ENCODE assay signal across 32 cellular contexts in the genomic region with DNA sequence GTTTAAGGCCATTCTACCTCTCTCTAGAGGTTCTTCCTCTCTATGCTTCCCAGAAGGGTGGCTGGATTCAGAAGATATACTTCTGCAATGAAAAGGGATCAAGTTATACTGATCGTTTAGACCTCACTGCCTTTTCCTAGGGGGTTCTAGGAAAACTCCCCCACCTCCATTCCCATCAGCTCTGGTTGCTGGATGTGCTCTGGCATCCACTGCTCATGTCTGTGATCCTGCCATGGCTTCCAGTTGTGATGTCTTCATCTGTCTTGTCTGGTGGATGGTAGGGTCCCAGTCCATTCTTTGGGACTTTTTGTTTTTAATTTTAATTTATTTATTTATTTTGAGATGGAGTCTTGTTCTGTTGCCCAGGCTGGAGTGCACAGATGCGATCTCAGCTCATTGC.
DNase-seq lines count a peak whose midpoint lies in the region; ATAC-seq, FAIRE-seq and TF ChIP-seq lines count a peak whose summit lies in the region.
"Had no signal": no experiment of that assay in that cellular context is flagged by ENCODE, and none has a peak within 500 bp of the region (broad histone marks: within the 10 kb centered on the region; RNA-seq: fewer than 3 reads in every experiment).

No MANE protein-coding gene starts in this region.

- no peaks in the 10 kb centered on the region for H3K9me1 ChIP-seq in K562 (ENCODE audit: control insufficient read depth, insufficient read depth, low read length)

- H3K4me3 ChIP-seq in GM12878 (no peak overlapping the region), K562 (no peak overlapping the region), testis (no peak overlapping the region)
- H3K4me3 ChIP-seq: A549; BLaER1; BLaER1 treated with 17β-estradiol and CSF1 and Interleukin-3, amounts not matched to agents 10 nM and 100 nM had no signal

- BruUV-seq in GM12878 (replicated peaks; lab: Mats Ljungman, UMichigan), result no TSS peak
- BruUV-seq in K562 (replicated peaks; lab: Mats Ljungman, UMichigan), result no TSS peak

- H3K27ac ChIP-seq in GM12878 (ENCODE audit: control insufficient read depth, insufficient read depth) (no peak overlapping the region), K562 (ENCODE audit: extremely low read depth, low read depth, low read length) (no peak overlapping the region), testis (no peak overlapping the region)
- H3K27ac ChIP-seq: 22Rv1; A549; BLaER1; BLaER1 treated with 17β-estradiol and CSF1 and Interleukin-3, amounts not matched to agents 10 nM and 100 nM; C4-2B had no signal

- H4K20me1 ChIP-seq in GM12878 (ENCODE audit: control insufficient read depth, insufficient read depth) (no peaks in the 10 kb centered on the region), K562 (replicated peaks; ENCODE audit: control insufficient read depth, insufficient read depth, low read length) (no peaks in the 10 kb centered on the region)
- H4K20me1 ChIP-seq: BLaER1; BLaER1 treated with 17β-estradiol and CSF1 and Interleukin-3, amounts not matched to agents 10 nM and 100 nM had no signal

- TF ChIP-seq RAD21 in GM12878 (IDR thresholded peaks at IDR 0.05; ENCODE audit: insufficient read depth, low read depth, low read length), result no peak
- no peak for TF ChIP-seq RAD21 in K562 (CRISPR knock-in tag; conservative IDR thresholded peaks at IDR 0.05 in 1 of 2, IDR thresholded peaks at IDR 0.05 in 1 of 2)

- TF ChIP-seq CTCF in GM12878 (IDR thresholded peaks at IDR 0.05 in 2 of 3, conservative IDR thresholded peaks at IDR 0.05 in 1 of 3; ENCODE audit: control insufficient read depth in 2 of 3, extremely low read depth in 1 of 3, insufficient read depth in 1 of 3, low read depth in 3 of 3, low read length in 3 of 3), result no peak
- no peak for TF ChIP-seq CTCF in K562 (IDR thresholded peaks at IDR 0.05 in 2 of 3, conservative IDR thresholded peaks at IDR 0.05 in 1 of 3; ENCODE audit: insufficient read depth in 2 of 3, low read depth in 1 of 3, low read length in 3 of 3)
- TF ChIP-seq CTCF in testis (IDR thresholded peaks at IDR 0.05), result no peak

- H2AFZ ChIP-seq in GM12878 (ENCODE audit: control insufficient read depth, low read depth, low read length), result no peak overlapping the region
- H2AFZ ChIP-seq in K562 (ENCODE audit: low read depth, low read length), result no peak overlapping the region

- ATAC-seq in GM12878 (no peak), K562 (no peak), GM18868 (IDR thresholded peaks at IDR 0.05; ENCODE audit: unreplicated experiment) (no peak), GM18870 (IDR thresholded peaks at IDR 0.05; ENCODE audit: unreplicated experiment) (no peak)
- ATAC-seq: A549; CD8-positive, alpha-beta T cell had no signal

- TF ChIP-seq EP300 in GM12878 (IDR thresholded peaks at IDR 0.05; ENCODE audit: borderline replicate concordance in 1 of 2, control insufficient read depth in 1 of 2, low read depth in 2 of 2, low read length in 2 of 2) (no peak), K562 (IDR thresholded peaks at IDR 0.05; ENCODE audit: low read length) (no peak)

- CTCF ChIA-PET in GM12878 (lab: Yijun Ruan, JAX) (interaction anchor here (1.4 to 2.9 kb wide), 3 partner anchors 7 to 24 kb away, joined by 3 to 15 read pairs (median 7); no protein-coding TSS in a partner anchor), K562 (lab: Yijun Ruan, JAX; ENCODE audit: low intra/inter-chr PET ratio) (no interaction called here)

- SMC1A ChIA-PET in GM12878 (lab: Charles Lee; ENCODE audit: uncharacterized antibody, unreplicated experiment), result interaction anchor here (1.0 to 1.2 kb wide), 2 partner anchors 103 to 139 kb away, joined by 3 read pairs; no protein-coding TSS in a partner anchor

- H3K4me2 ChIP-seq in GM12878 (ENCODE audit: control insufficient read depth, insufficient read depth) (no peak overlapping the region), K562 (ENCODE audit: insufficient read depth, low read length) (no peak overlapping the region)
- H3K4me2 ChIP-seq: A549, BLaER1 had no signal

- 0% methylated on average over 2 of the region's 2 CpGs for WGBS in GM12878 (ENCODE audit: insufficient coverage, insufficient replicate concordance, low lambda C conversion rate, missing lambda C conversion rate)
- WGBS in K562 (ENCODE audit: insufficient coverage, low coverage, missing lambda C conversion rate), result 5% methylated on average over 2 of the region's 2 CpGs
- WGBS in testis, 2 donors, result 80 to 84% methylated on average over 2 of the region's 2 CpGs

- H3K9me3 ChIP-seq in GM12878 (replicated peaks; ENCODE audit: control insufficient read depth, insufficient read depth, low read length) (no peaks in the 10 kb centered on the region), K562 (replicated peaks; ENCODE audit: control insufficient read depth, insufficient read depth, low read depth, low read length) (no peaks in the 10 kb centered on the region), testis (no peaks in the 10 kb centered on the region)
- H3K9me3 ChIP-seq: A549; BE2C; BLaER1; BLaER1 treated with 17β-estradiol and CSF1 and Interleukin-3, amounts not matched to agents 10 nM and 100 nM; Caco-2 had no signal

- H3K27me3 ChIP-seq in GM12878 (replicated peaks in 1 of 2; ENCODE audit: control insufficient read depth in 2 of 2, insufficient read depth in 2 of 2, low read length in 1 of 2) (no peaks in the 10 kb centered on the region), K562 (ENCODE audit: control insufficient read depth in 2 of 2, insufficient read depth in 2 of 2, low read length in 2 of 2) (no peaks in the 10 kb centered on the region), testis (no peaks in the 10 kb centered on the region)
- H3K27me3 ChIP-seq: BE2C; BLaER1; BLaER1 treated with 17β-estradiol and CSF1 and Interleukin-3, amounts not matched to agents 10 nM and 100 nM had no signal

- H3K79me2 ChIP-seq in GM12878 (ENCODE audit: control insufficient read depth, insufficient read depth, low read length) (no peaks in the 10 kb centered on the region), K562 (ENCODE audit: control insufficient read depth, insufficient read depth, low read length) (no peaks in the 10 kb centered on the region)

- no peak for FAIRE-seq in GM12878 (lab: Jason Lieb, UNC)
- no peak for FAIRE-seq in K562 (lab: Jason Lieb, UNC)
- FAIRE-seq: A204.1, A549, D721Med had no signal

- POLR2A ChIA-PET in GM12878 (lab: Charles Lee), result interaction anchor here (0.7 kb wide), 1 partner anchor 278 kb away, joined by 3 read pairs; no protein-coding TSS in a partner anchor
- POLR2A ChIA-PET in K562 (lab: Yijun Ruan, JAX), result interaction anchor here (0.7 kb wide), 1 partner anchor 39 kb away, joined by 4 read pairs; no protein-coding TSS in a partner anchor

- intact Hi-C loops in GM12878 (cut with micrococcal nuclease; ENCODE audit: unreplicated experiment), result no loop called here
- intact Hi-C loops in K562 (cut with micrococcal nuclease), result no loop called here
- intact Hi-C loops in testis (cut with DNase I; ENCODE audit: low total_unique reads), result no loop called here

- H3K9ac ChIP-seq in GM12878 (ENCODE audit: control insufficient read depth, insufficient read depth, low read length) (no peak overlapping the region), K562 (ENCODE audit: insufficient read depth in 1 of 2, low read depth in 2 of 2, low read length in 2 of 2) (no peak overlapping the region)
- H3K9ac ChIP-seq: BLaER1; BLaER1 treated with 17β-estradiol and CSF1 and Interleukin-3, amounts not matched to agents 10 nM and 100 nM had no signal

- in situ Hi-C loops in GM12878 (cut with MboI), result no loop called here
- in situ Hi-C loops in K562 (cut with MboI), result no loop called here

- TF ChIP-seq POLR2A in GM12878 (IDR thresholded peaks at IDR 0.05; ENCODE audit: low read depth, low read length) (no peak), K562 (conservative IDR thresholded peaks at IDR 0.05) (no peak), testis (IDR thresholded peaks at IDR 0.05) (no peak)

- DNase-seq in GM12878 (ENCODE audit: low read depth, low spot score) (no peak), K562 (ENCODE audit: extremely low read depth in 1 of 4, low spot score in 3 of 4) (no peak), testis (peak; percentile 28), inferior parietal cortex (ENCODE audit: extremely low spot score) (no peak)
- DNase-seq: 8988T; ACHN; AML-193; BE2C; C1 segment of cervical spinal cord; Caco-2; Calu3; CD4-positive, alpha-beta memory T cell; CD4-positive, alpha-beta T cell; CD4-positive, CD25-positive, alpha-beta regulatory T cell; CD8-positive, alpha-beta memory T cell; CD8-positive, alpha-beta T cell; COR-L47; DMS 273 treated with DMSO at 0.1 percent for 48 hours; DMS153; DMS79; DMS79 treated with DMSO at 0.1 percent for 48 hours; DND-41; EL had no signal

- RAD21 ChIA-PET in GM12878 (lab: Charles Lee; ENCODE audit: unreplicated experiment), result no interaction called here

- H3K4me1 ChIP-seq in GM12878 (ENCODE audit: control insufficient read depth, insufficient read depth, low read length), result no peaks in the 10 kb centered on the region
- H3K4me1 ChIP-seq in K562 (replicated peaks in 1 of 2; ENCODE audit: control insufficient read depth in 2 of 2, insufficient read depth in 2 of 2, low read length in 2 of 2), result no peaks in the 10 kb centered on the region
- H3K4me1 ChIP-seq in testis, result no peaks in the 10 kb centered on the region
- H3K4me1 ChIP-seq: A549, BE2C, Caco-2 had no signal

- H3K36me3 ChIP-seq in GM12878 (ENCODE audit: control insufficient read depth in 2 of 2, insufficient read depth in 2 of 2, low read length in 1 of 2) (no peaks in the 10 kb centered on the region), K562 (ENCODE audit: control insufficient read depth, insufficient read depth, low read length) (no peaks in the 10 kb centered on the region), testis (ENCODE audit: low read depth, missing control alignments) (no peaks in the 10 kb centered on the region)
- H3K36me3 ChIP-seq: BE2C; BLaER1; BLaER1 treated with 17β-estradiol and CSF1 and Interleukin-3, amounts not matched to agents 10 nM and 100 nM had no signal

TF ChIP-seq in GM12878, 131 proteins besides CTCF, POLR2A, EP300 and RAD21 (continues in another document):
- TF ChIP-seq ESRRA (IDR thresholded peaks at IDR 0.05; ENCODE audit: low read length) (no peak), CHD2 (IDR thresholded peaks at IDR 0.05; ENCODE audit: borderline replicate concordance, low read depth, low read length) (no peak), NFXL1 (IDR thresholded peaks at IDR 0.05; ENCODE audit: borderline replicate concordance) (no peak), EGR1 (IDR thresholded peaks at IDR 0.05; ENCODE audit: borderline replicate concordance in 1 of 2, low read depth in 2 of 2, low read length in 2 of 2) (no peak), FOXM1 (IDR thresholded peaks at IDR 0.05; ENCODE audit: low read depth, low read length) (no peak), TCF7 (IDR thresholded peaks at IDR 0.05; ENCODE audit: borderline replicate concordance) (no peak)
